Comparison of ENCODE assay signal across 18 cellular contexts in genomic region chr1:14120895-14121294, GRCh38.
DNase-seq lines count a peak whose midpoint lies in the region; ATAC-seq, FAIRE-seq and TF ChIP-seq lines count a peak whose summit lies in the region.
"Had no signal": no experiment of that assay in that cellular context is flagged by ENCODE, and none has a peak within 500 bp of the region (broad histone marks: within the 10 kb centered on the region; RNA-seq: fewer than 3 reads in every experiment).

No MANE protein-coding gene starts in this region.

- in situ Hi-C loops in K562 (cut with MboI) = loop anchor here (25.0 kb wide), 1 partner anchor 741 kb away; no protein-coding TSS in a partner anchor

- CTCF ChIA-PET in MCF 10A (lab: Yijun Ruan, JAX) = interaction anchor here (0.6 to 2.2 kb wide), 7 partner anchors 12 to 907 kb away, joined by 3 to 6 read pairs (median 4); no protein-coding TSS in a partner anchor
- CTCF ChIA-PET in K562 (lab: Yijun Ruan, JAX; ENCODE audit: low intra/inter-chr PET ratio) = no interaction called here

- TF ChIP-seq RAD21 in K562 (CRISPR knock-in tag; conservative IDR thresholded peaks at IDR 0.05 in 1 of 2, IDR thresholded peaks at IDR 0.05 in 1 of 2) = no peak

- H3K4me1 ChIP-seq in breast epithelium (no peaks in the 10 kb centered on the region), K562 (replicated peaks in 1 of 2; ENCODE audit: control insufficient read depth in 2 of 2, insufficient read depth in 2 of 2, low read length in 2 of 2) (no peaks in the 10 kb centered on the region)
- H3K4me1 ChIP-seq: BLaER1, Caco-2 had no signal

- H3K9me3 ChIP-seq in breast epithelium = peaks cover 0 to 7% of the 10 kb centered on the region in 2 donors
- H3K9me3 ChIP-seq in K562 (replicated peaks; ENCODE audit: control insufficient read depth, insufficient read depth, low read depth, low read length) = no peaks in the 10 kb centered on the region
- H3K9me3 ChIP-seq: Caco-2 had no signal

- TF ChIP-seq POLR2A in breast epithelium (IDR thresholded peaks at IDR 0.05) = no peak
- no peak for TF ChIP-seq POLR2A in K562 (conservative IDR thresholded peaks at IDR 0.05)

- H3K27ac ChIP-seq in breast epithelium (no peak overlapping the region), K562 (ENCODE audit: extremely low read depth, low read depth, low read length) (no peak overlapping the region)
- H3K27ac ChIP-seq: BLaER1 had no signal

- no peak for FAIRE-seq in K562 (lab: Jason Lieb, UNC)
- FAIRE-seq: GM12892 had no signal

- H3K27me3 Mint-ChIP-seq in MCF 10A (ENCODE audit: insufficient read depth, unreplicated experiment) = no peaks in the 10 kb centered on the region

- no peak overlapping the region for H3K4me3 Mint-ChIP-seq in MCF 10A (ENCODE audit: unreplicated experiment)
- H3K4me3 Mint-ChIP-seq: CD8-positive, alpha-beta memory T cell; GM23338 had no signal

- no peak overlapping the region for H2AFZ ChIP-seq in K562 (ENCODE audit: low read depth, low read length)
- H2AFZ ChIP-seq: GM23338 had no signal

- 9% methylated on average over 2 of the region's 2 CpGs for WGBS in K562 (ENCODE audit: insufficient coverage, low coverage, missing lambda C conversion rate)

- no peak overlapping the region for H3K9ac ChIP-seq in K562 (ENCODE audit: insufficient read depth in 1 of 2, low read depth in 2 of 2, low read length in 2 of 2)
- H3K9ac ChIP-seq: BLaER1 had no signal

- TF ChIP-seq EP300 in K562 (IDR thresholded peaks at IDR 0.05; ENCODE audit: low read length) = no peak

- no peaks in the 10 kb centered on the region for H3K79me2 ChIP-seq in K562 (ENCODE audit: control insufficient read depth, insufficient read depth, low read length)

- H3K4me2 ChIP-seq in K562 (ENCODE audit: insufficient read depth, low read length) = no peak overlapping the region
- H3K4me2 ChIP-seq: BLaER1, GM23338 had no signal

- H3K36me3 Mint-ChIP-seq in MCF 10A (ENCODE audit: insufficient read depth, unreplicated experiment) = no peaks in the 10 kb centered on the region
- H3K36me3 Mint-ChIP-seq: CD8-positive, alpha-beta memory T cell had no signal

- H3K27me3 ChIP-seq in breast epithelium (no peaks in the 10 kb centered on the region), K562 (ENCODE audit: control insufficient read depth in 2 of 2, insufficient read depth in 2 of 2, low read length in 2 of 2) (peaks cover 6 to 19% of the 10 kb centered on the region in 2 experiments; a peak in 3 of 5 replicates)
- H3K27me3 ChIP-seq: BLaER1 had no signal

- H3K4me1 Mint-ChIP-seq in MCF 10A (ENCODE audit: insufficient read depth, unreplicated experiment) = no peaks in the 10 kb centered on the region
- H3K4me1 Mint-ChIP-seq: CD8-positive, alpha-beta memory T cell had no signal

- TF ChIP-seq CTCF in MCF 10A (IDR thresholded peaks at IDR 0.05; ENCODE audit: unreplicated experiment) = no peak
- no peak for TF ChIP-seq CTCF in breast epithelium (IDR thresholded peaks at IDR 0.05)
- no peak for TF ChIP-seq CTCF in K562 (IDR thresholded peaks at IDR 0.05 in 2 of 3, conservative IDR thresholded peaks at IDR 0.05 in 1 of 3; ENCODE audit: insufficient read depth in 2 of 3, low read depth in 1 of 3, low read length in 3 of 3)

- ATAC-seq in K562 = no peak
- peak; percentile 90 for ATAC-seq in esophagus mucosa
- ATAC-seq in GM18511 (IDR thresholded peaks at IDR 0.05; ENCODE audit: unreplicated experiment) = no peak
- no peak for ATAC-seq in HG02870 (IDR thresholded peaks at IDR 0.05; ENCODE audit: unreplicated experiment)
- ATAC-seq: GM23338 had no signal

- H4K20me1 ChIP-seq in K562 (replicated peaks; ENCODE audit: control insufficient read depth, insufficient read depth, low read length) = no peaks in the 10 kb centered on the region
- H4K20me1 ChIP-seq: BLaER1 had no signal

- peak; percentile 47 for DNase-seq in MCF 10A (ENCODE audit: unreplicated experiment)
- DNase-seq in breast epithelium (ENCODE audit: low spot score in 2 of 2) = no peak
- no peak for DNase-seq in K562 (ENCODE audit: extremely low read depth in 1 of 4, low spot score in 3 of 4)
- DNase-seq in NCI-H2196 (lab: John Stamatoyannopoulos, UW; ENCODE audit: unreplicated experiment) = no peak
- DNase-seq in kidney glomerular epithelial cell (lab: John Stamatoyannopoulos, UW) = no peak
- DNase-seq: 8988T; AML-193; Caco-2; CD8-positive, alpha-beta memory T cell; DND-41; GDM1; H7 had no signal

- no peak overlapping the region for H3K27ac Mint-ChIP-seq in MCF 10A (ENCODE audit: low read depth, unreplicated experiment)
- H3K27ac Mint-ChIP-seq: CD8-positive, alpha-beta memory T cell; GM23338 had no signal

- no peaks in the 10 kb centered on the region for H3K9me3 Mint-ChIP-seq in MCF 10A (ENCODE audit: unreplicated experiment)

- POLR2A ChIA-PET in MCF 10A (lab: Yijun Ruan, JAX) (interaction anchor here (2.2 kb wide), 1 partner anchor 17 kb away, joined by 7 read pairs; no protein-coding TSS in a partner anchor), K562 (lab: Yijun Ruan, JAX) (interaction anchor here (0.8 kb wide), 1 partner anchor 13 kb away, joined by 3 read pairs; no protein-coding TSS in a partner anchor)

- intact Hi-C loops in MCF 10A (cut with micrococcal nuclease) = no loop called here
- intact Hi-C loops in breast epithelium (cut with DNase I; ENCODE audit: low total_unique reads) = no loop called here
- intact Hi-C loops in K562 (cut with micrococcal nuclease) = no loop called here

- H3K4me3 ChIP-seq in breast epithelium (no peak overlapping the region), K562 (no peak overlapping the region)
- H3K4me3 ChIP-seq: BLaER1, GM23338 had no signal

- no peaks in the 10 kb centered on the region for H3K9me1 ChIP-seq in K562 (ENCODE audit: control insufficient read depth, insufficient read depth, low read length)

- BruUV-seq in MCF 10A (replicated peaks; lab: Mats Ljungman, UMichigan) (no TSS peak), K562 (replicated peaks; lab: Mats Ljungman, UMichigan) (no TSS peak)

- H3K36me3 ChIP-seq in breast epithelium = no peaks in the 10 kb centered on the region
- H3K36me3 ChIP-seq in K562 (ENCODE audit: control insufficient read depth, insufficient read depth, low read length) = no peaks in the 10 kb centered on the region
- H3K36me3 ChIP-seq: BLaER1 had no signal

TF ChIP-seq in K562, 482 proteins besides CTCF, POLR2A, EP300 and RAD21:
- TF ChIP-seq RBM25 (IDR thresholded peaks at IDR 0.05; ENCODE audit: low read depth, low read length, severe bottlenecking) (peak; percentile 35), HDAC2 (IDR thresholded peaks at IDR 0.05) (no peak)
